In the genomic region with DNA sequence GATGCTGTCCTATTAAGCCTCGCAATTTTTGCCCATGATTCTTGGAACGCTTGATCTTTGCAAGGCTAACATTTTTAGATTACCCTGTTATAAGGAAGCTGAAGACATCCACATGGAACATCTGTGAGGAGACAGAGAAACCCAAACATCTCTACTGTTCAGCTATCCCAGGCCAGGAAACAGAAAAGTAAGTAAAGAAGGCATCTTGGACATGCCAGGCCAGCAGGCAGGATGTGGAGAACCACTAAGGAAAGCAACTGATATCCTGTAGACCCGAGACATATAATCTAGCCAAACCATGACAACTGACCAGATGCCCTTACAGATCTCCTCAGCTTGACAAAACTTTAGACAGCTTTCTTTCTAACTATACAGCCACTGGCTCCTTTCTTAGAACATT, we compare ENCODE assay signal across 24 cellular contexts.
"Had no signal": no experiment of that assay in that cellular context is flagged by ENCODE, and none has a peak within 500 bp of the region (broad histone marks: within the 10 kb centered on the region; RNA-seq: fewer than 3 reads in every experiment).

No MANE protein-coding gene starts in this region.

- H3K27me3 ChIP-seq: dorsolateral prefrontal cortex, gastrocnemius medialis, left lung, right lobe of liver, tibial nerve, upper lobe of left lung had no signal

- H3K27ac Mint-ChIP-seq: endodermal cell; natural killer cell; progenitor cell of endocrine pancreas; stimulated activated naive B cell treated with anti-CD40 and anti-IgM and Interleukin-4, amounts not matched to agents 10 μg/mL and 1 μg/mL and 100 μg/mL, for 72 hours; stimulated activated naive CD8-positive, alpha-beta T cell treated with anti-CD3 and anti-CD28 coated beads, Interleukin-15, Interleukin-2, amounts not matched to agents 100 ng/mL and 50 ng/mL, for 24 hours had no signal

- H3K4me3 ChIP-seq: dorsolateral prefrontal cortex, gastrocnemius medialis, left lung, right lobe of liver, thoracic aorta, tibial nerve, upper lobe of left lung had no signal

- H3K9ac ChIP-seq: parathyroid adenoma had no signal

- H3K9me3 ChIP-seq: gastrocnemius medialis, left lung, right lobe of liver, thoracic aorta, tibial nerve, upper lobe of left lung had no signal

- DNase-seq: dorsolateral prefrontal cortex; effector CD8-positive, alpha-beta T cell; endodermal cell; foreskin fibroblast; gastrocnemius medialis; head of caudate nucleus; left cardiac atrium; natural killer cell; right lobe of liver; small intestine; stimulated activated CD4-positive, alpha-beta T cell treated with anti-CD3 and anti-CD28 coated beads, Interleukin-15, amount 100 ng/mL, for 24 hours; stimulated activated CD4-positive, alpha-beta T cell treated with anti-CD3 and anti-CD28 coated beads, Interleukin-2, amount 100 ng/mL, for 48 hours; stimulated activated naive B cell treated with anti-CD40 and anti-IgM and Interleukin-4, amounts not matched to agents 10 μg/mL and 1 μg/mL and 100 μg/mL, for 72 hours had no signal

- H3K27me3 Mint-ChIP-seq: progenitor cell of endocrine pancreas; stimulated activated naive B cell treated with anti-CD40 and anti-IgM and Interleukin-4, amounts not matched to agents 10 μg/mL and 1 μg/mL and 100 μg/mL, for 72 hours; stimulated activated naive CD8-positive, alpha-beta T cell treated with anti-CD3 and anti-CD28 coated beads, Interleukin-15, Interleukin-2, amounts not matched to agents 100 ng/mL and 50 ng/mL, for 24 hours had no signal

- H3K4me1 Mint-ChIP-seq: natural killer cell; stimulated activated naive B cell treated with anti-CD40 and anti-IgM and Interleukin-4, amounts not matched to agents 10 μg/mL and 1 μg/mL and 100 μg/mL, for 72 hours had no signal

- H3K36me3 ChIP-seq: gastrocnemius medialis, left lung, right lobe of liver, thoracic aorta, tibial nerve, upper lobe of left lung had no signal

- H3K36me3 Mint-ChIP-seq: natural killer cell; stimulated activated naive B cell treated with anti-CD40 and anti-IgM and Interleukin-4, amounts not matched to agents 10 μg/mL and 1 μg/mL and 100 μg/mL, for 72 hours had no signal

- H3K79me2 ChIP-seq: parathyroid adenoma had no signal

- H2AFZ ChIP-seq: parathyroid adenoma had no signal

- H3K4me1 ChIP-seq: gastrocnemius medialis, left lung, parathyroid adenoma, right lobe of liver, tibial nerve, upper lobe of left lung had no signal

- H3K27ac ChIP-seq: dorsolateral prefrontal cortex, epithelial cell of prostate, gastrocnemius medialis, left lung, parathyroid adenoma, right lobe of liver, thoracic aorta, tibial nerve, upper lobe of left lung had no signal

- H3K4me3 Mint-ChIP-seq: endodermal cell; natural killer cell; stimulated activated naive B cell treated with anti-CD40 and anti-IgM and Interleukin-4, amounts not matched to agents 10 μg/mL and 1 μg/mL and 100 μg/mL, for 72 hours; stimulated activated naive CD8-positive, alpha-beta T cell treated with anti-CD3 and anti-CD28 coated beads, Interleukin-15, Interleukin-2, amounts not matched to agents 100 ng/mL and 50 ng/mL, for 24 hours had no signal

- H3K9me3 Mint-ChIP-seq: endodermal cell; stimulated activated naive CD8-positive, alpha-beta T cell treated with anti-CD3 and anti-CD28 coated beads, Interleukin-15, Interleukin-2, amounts not matched to agents 100 ng/mL and 50 ng/mL, for 24 hours had no signal

- FAIRE-seq: colon, islet of Langerhans, small intestine, urothelium cell line had no signal
